In genomic region chr3:177108648-177109047, GRCh38 we compare ENCODE assay signal across 29 cellular contexts.
DNase-seq lines count a peak whose midpoint lies in the region; ATAC-seq, FAIRE-seq and TF ChIP-seq lines count a peak whose summit lies in the region.
"Had no signal": no experiment of that assay in that cellular context is flagged by ENCODE, and none has a peak within 500 bp of the region (broad histone marks: within the 10 kb centered on the region; RNA-seq: fewer than 3 reads in every experiment).

No MANE protein-coding gene starts in this region.

- no peaks in the 10 kb centered on the region for H3K9me3 Mint-ChIP-seq in central memory CD8-positive, alpha-beta T cell
- H3K9me3 Mint-ChIP-seq in naive thymus-derived CD4-positive, alpha-beta T cell: peaks cover 0 to 4% (median 0%) of the 10 kb centered on the region in 11 donors
- H3K9me3 Mint-ChIP-seq: activated naive CD4-positive, alpha-beta T cell treated with anti-CD3 and anti-CD28 coated beads, Interleukin-2, amount 50 U/mL, for 24 hours; CD8-positive, alpha-beta T cell had no signal

- H3K4me1 Mint-ChIP-seq in central memory CD8-positive, alpha-beta T cell: peaks cover 69% of the 10 kb centered on the region
- peaks cover 47 to 95% (median 86%) of the 10 kb centered on the region in 7 donors for H3K4me1 Mint-ChIP-seq in naive thymus-derived CD4-positive, alpha-beta T cell

- CTCF ChIA-PET in naive thymus-derived CD4-positive, alpha-beta T cell (lab: Charles Lee): interaction anchor here (1.2 kb wide), 1 partner anchor 9 kb away, joined by 3 read pairs; no protein-coding TSS in a partner anchor

- no peak overlapping the region for H3K4me3 Mint-ChIP-seq in central memory CD8-positive, alpha-beta T cell
- peak overlapping the region in 4 of 10 donors; percentile 2 to 70 (median 45) for H3K4me3 Mint-ChIP-seq in naive thymus-derived CD4-positive, alpha-beta T cell
- H3K4me3 Mint-ChIP-seq: activated naive CD4-positive, alpha-beta T cell treated with anti-CD3 and anti-CD28 coated beads, Interleukin-2, amount 50 U/mL, for 24 hours had no signal

- no peak for FAIRE-seq in GM12892 (lab: Jason Lieb, UNC)
- FAIRE-seq: GM19239 had no signal

- TF ChIP-seq CTCF in LNCaP clone FGC (IDR thresholded peaks at IDR 0.05; ENCODE audit: control insufficient read depth, extremely low read depth, insufficient read depth): no peak

- peaks cover 16 to 36% of the 10 kb centered on the region in 2 donors for H3K4me1 ChIP-seq in naive thymus-derived CD4-positive, alpha-beta T cell (ENCODE audit: control insufficient read depth in 2 of 2, insufficient read depth in 2 of 2, low read length in 2 of 2)

- H3K9me3 ChIP-seq in naive thymus-derived CD4-positive, alpha-beta T cell (ENCODE audit: control insufficient read depth in 2 of 3, low read length in 3 of 3): no peaks in the 10 kb centered on the region
- H3K9me3 ChIP-seq: gastroesophageal sphincter, pancreas, transverse colon had no signal

- intact Hi-C loops in naive thymus-derived CD4-positive, alpha-beta T cell (cut with micrococcal nuclease): no loop called here

- H3K27ac ChIP-seq in naive thymus-derived CD4-positive, alpha-beta T cell (ENCODE audit: low read depth, low read length): no peak overlapping the region
- H3K27ac ChIP-seq: coronary artery, gastroesophageal sphincter, hepatocyte, pancreas, transverse colon, WERI-Rb-1 had no signal

- no peak for ATAC-seq in central memory CD8-positive, alpha-beta T cell (replicated peaks; ENCODE audit: extremely low read depth, poor library complexity, severe bottlenecking)
- ATAC-seq in naive thymus-derived CD4-positive, alpha-beta T cell: no peak
- ATAC-seq: CD8-positive, alpha-beta T cell; gastroesophageal sphincter; right cardiac atrium; SK-N-SH treated with all-trans-retinoic acid at 6 μM for 48 hours had no signal

- no peaks in the 10 kb centered on the region for H3K36me3 Mint-ChIP-seq in central memory CD8-positive, alpha-beta T cell (ENCODE audit: insufficient read depth)
- peaks cover 0 to 8% (median 6%) of the 10 kb centered on the region in 5 donors for H3K36me3 Mint-ChIP-seq in naive thymus-derived CD4-positive, alpha-beta T cell

- POLR2A ChIA-PET in naive thymus-derived CD4-positive, alpha-beta T cell (lab: Charles Lee): interaction anchor here (0.8 to 2.3 kb wide), 2 partner anchors 55 to 88 kb away, joined by 4 to 13 read pairs; partner anchors contain the start of gene TBL1XR1

- no peaks in the 10 kb centered on the region for H3K27me3 ChIP-seq in naive thymus-derived CD4-positive, alpha-beta T cell (ENCODE audit: control insufficient read depth in 2 of 2, insufficient read depth in 2 of 2, low read length in 2 of 2)
- H3K27me3 ChIP-seq: gastroesophageal sphincter, hepatocyte, pancreas, transverse colon had no signal

- H3K36me3 ChIP-seq in naive thymus-derived CD4-positive, alpha-beta T cell (ENCODE audit: control insufficient read depth in 2 of 3, insufficient read depth in 3 of 3, low read length in 3 of 3): no peaks in the 10 kb centered on the region
- H3K36me3 ChIP-seq: gastroesophageal sphincter, pancreas, transverse colon, WERI-Rb-1 had no signal

- H3K4me3 ChIP-seq in LNCaP clone FGC (ENCODE audit: low read depth, low read length): no peak overlapping the region
- H3K4me3 ChIP-seq in naive thymus-derived CD4-positive, alpha-beta T cell (ENCODE audit: low read length): no peak overlapping the region
- H3K4me3 ChIP-seq: coronary artery, gastroesophageal sphincter, hepatocyte, pancreas, transverse colon had no signal

- H3K27ac Mint-ChIP-seq in central memory CD8-positive, alpha-beta T cell (ENCODE audit: low read depth): peak overlapping the region; percentile 22
- peak overlapping the region in 7 of 9 donors; percentile 3 to 89 (median 62) for H3K27ac Mint-ChIP-seq in naive thymus-derived CD4-positive, alpha-beta T cell

- TF ChIP-seq POLR2A in GM12892 (IDR thresholded peaks at IDR 0.05; ENCODE audit: low read depth, low read length): no peak

- DNase-seq in NCI-H2029 treated with DMSO at 0.1 percent for 48 hours (lab: John Stamatoyannopoulos, UW) (peak; percentile 29), NCI-H2029 (lab: John Stamatoyannopoulos, UW) (no peak), LNCaP clone FGC (ENCODE audit: low read depth) (peak; percentile 41), dedifferentiated amniotic fluid mesenchymal stem cell (ENCODE audit: extremely low spot score) (no peak), GM12892 (ENCODE audit: insufficient read length) (no peak), dermis blood vessel endothelial cell (no peak)
- no peak for DNase-seq in central memory CD8-positive, alpha-beta T cell (ENCODE audit: low spot score in 2 of 2)
- DNase-seq in naive thymus-derived CD4-positive, alpha-beta T cell: no peak
- DNase-seq: activated CD4-positive, alpha-beta T cell treated with anti-CD3 and anti-CD28 coated beads, Interleukin-2, amount 50 U/mL, for 4 hours; activated CD8-positive, alpha-beta memory T cell treated with anti-CD3 and anti-CD28 coated beads, Interleukin-2, amount 50 U/mL, for 4 hours; amygdala; CD8-positive, alpha-beta T cell; HCEC 1CT; mesendoderm; MM.1S; NCI-H1417 treated with DMSO at 0.1 percent for 48 hours; NCI-H2107; pancreas; right cardiac atrium; stimulated activated CD4-positive, alpha-beta T cell treated with anti-CD3 and anti-CD28 coated beads, Interleukin-12 subunit alpha, Interleukin-12 subunit beta, amount 100 ng/mL, for 4 hours; stimulated activated CD4-positive, alpha-beta T cell treated with anti-CD3 and anti-CD28 coated beads, Interleukin-4, amount 100 ng/mL, for 1 hour; transverse colon; WERI-Rb-1 had no signal

- no peaks in the 10 kb centered on the region for H3K27me3 Mint-ChIP-seq in central memory CD8-positive, alpha-beta T cell
- no peaks in the 10 kb centered on the region for H3K27me3 Mint-ChIP-seq in naive thymus-derived CD4-positive, alpha-beta T cell
- H3K27me3 Mint-ChIP-seq: activated naive CD4-positive, alpha-beta T cell treated with anti-CD3 and anti-CD28 coated beads, Interleukin-2, amount 50 U/mL, for 24 hours had no signal

Comparison
In these comparisons a context has a peak if more than half of its experiments do, and no peak if none do; other contexts are left out.
1. DNase-seq: peak in NCI-H2029 treated with DMSO at 0.1 percent for 48 hours (single experiment) and LNCaP clone FGC (single experiment); none in NCI-H2029 (single experiment), central memory CD8-positive, alpha-beta T cell (0 of 2), naive thymus-derived CD4-positive, alpha-beta T cell (0 of 9), dedifferentiated amniotic fluid mesenchymal stem cell (single experiment), GM12892 (single experiment) and dermis blood vessel endothelial cell (single experiment).